ENCODE assay signal across 2 cellular contexts in the genomic region with DNA sequence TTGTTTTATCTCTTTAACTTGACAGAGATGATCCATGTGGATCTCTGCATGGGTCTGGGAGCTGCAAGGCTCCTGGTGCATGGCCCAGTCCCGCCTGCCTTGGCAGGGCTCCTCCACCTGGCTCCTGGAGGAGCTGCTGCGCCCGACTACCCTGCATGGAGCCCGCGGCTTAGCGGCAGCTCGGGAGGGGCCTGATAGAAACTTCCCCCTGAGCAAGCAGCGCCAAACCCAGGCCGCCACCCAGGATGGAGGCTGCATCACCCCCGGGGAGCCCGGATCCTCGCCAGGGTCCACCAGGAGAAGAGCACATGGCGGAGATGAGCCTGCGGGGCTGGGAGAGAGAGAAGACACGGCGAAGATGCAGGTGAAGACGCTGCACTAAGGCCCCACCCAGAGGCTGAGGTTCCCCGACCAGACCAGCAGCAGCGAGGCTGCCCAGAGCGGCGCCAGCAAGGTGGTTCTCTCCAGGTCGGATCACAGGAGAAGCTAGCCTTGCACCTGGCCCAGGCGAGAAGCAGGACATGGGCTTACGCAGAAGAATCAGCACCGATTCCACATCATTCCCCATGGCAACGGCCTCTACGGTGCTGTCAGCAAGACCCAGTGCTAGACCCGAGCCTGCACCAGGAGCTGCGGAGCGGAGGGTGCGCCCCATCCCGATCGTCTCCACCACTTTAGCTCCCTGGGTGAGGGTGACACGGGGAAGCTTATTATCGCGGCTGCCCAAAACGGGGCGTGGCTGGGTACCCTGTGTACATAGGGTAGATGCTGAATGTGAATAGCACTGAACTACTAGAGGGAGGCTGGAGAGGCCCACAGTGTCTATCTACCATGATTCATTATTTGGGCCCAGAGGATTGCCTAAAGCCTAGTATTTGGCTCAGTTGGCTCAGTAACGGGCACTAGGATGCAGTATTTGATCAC.
A peak's percentile ranks its signal among the peaks of the same experiment; 100 is the strongest.
TF ChIP-seq lines count a peak whose summit lies in the region.

No MANE protein-coding gene starts in this region.

TF ChIP-seq in GM23338, 12 proteins besides CTCF, POLR2A, EP300 and RAD21:
- TF ChIP-seq REST (IDR thresholded peaks at IDR 0.05; ENCODE audit: unreplicated experiment) = no peak
- no peak for TF ChIP-seq STAT1 (IDR thresholded peaks at IDR 0.05; ENCODE audit: unreplicated experiment)
- TF ChIP-seq EZH2 (IDR thresholded peaks at IDR 0.05; ENCODE audit: low read depth, unreplicated experiment) = no peak
- no peak for TF ChIP-seq EZH2phosphoT487 (IDR thresholded peaks at IDR 0.05; ENCODE audit: unreplicated experiment)
- TF ChIP-seq, protein P1, sequence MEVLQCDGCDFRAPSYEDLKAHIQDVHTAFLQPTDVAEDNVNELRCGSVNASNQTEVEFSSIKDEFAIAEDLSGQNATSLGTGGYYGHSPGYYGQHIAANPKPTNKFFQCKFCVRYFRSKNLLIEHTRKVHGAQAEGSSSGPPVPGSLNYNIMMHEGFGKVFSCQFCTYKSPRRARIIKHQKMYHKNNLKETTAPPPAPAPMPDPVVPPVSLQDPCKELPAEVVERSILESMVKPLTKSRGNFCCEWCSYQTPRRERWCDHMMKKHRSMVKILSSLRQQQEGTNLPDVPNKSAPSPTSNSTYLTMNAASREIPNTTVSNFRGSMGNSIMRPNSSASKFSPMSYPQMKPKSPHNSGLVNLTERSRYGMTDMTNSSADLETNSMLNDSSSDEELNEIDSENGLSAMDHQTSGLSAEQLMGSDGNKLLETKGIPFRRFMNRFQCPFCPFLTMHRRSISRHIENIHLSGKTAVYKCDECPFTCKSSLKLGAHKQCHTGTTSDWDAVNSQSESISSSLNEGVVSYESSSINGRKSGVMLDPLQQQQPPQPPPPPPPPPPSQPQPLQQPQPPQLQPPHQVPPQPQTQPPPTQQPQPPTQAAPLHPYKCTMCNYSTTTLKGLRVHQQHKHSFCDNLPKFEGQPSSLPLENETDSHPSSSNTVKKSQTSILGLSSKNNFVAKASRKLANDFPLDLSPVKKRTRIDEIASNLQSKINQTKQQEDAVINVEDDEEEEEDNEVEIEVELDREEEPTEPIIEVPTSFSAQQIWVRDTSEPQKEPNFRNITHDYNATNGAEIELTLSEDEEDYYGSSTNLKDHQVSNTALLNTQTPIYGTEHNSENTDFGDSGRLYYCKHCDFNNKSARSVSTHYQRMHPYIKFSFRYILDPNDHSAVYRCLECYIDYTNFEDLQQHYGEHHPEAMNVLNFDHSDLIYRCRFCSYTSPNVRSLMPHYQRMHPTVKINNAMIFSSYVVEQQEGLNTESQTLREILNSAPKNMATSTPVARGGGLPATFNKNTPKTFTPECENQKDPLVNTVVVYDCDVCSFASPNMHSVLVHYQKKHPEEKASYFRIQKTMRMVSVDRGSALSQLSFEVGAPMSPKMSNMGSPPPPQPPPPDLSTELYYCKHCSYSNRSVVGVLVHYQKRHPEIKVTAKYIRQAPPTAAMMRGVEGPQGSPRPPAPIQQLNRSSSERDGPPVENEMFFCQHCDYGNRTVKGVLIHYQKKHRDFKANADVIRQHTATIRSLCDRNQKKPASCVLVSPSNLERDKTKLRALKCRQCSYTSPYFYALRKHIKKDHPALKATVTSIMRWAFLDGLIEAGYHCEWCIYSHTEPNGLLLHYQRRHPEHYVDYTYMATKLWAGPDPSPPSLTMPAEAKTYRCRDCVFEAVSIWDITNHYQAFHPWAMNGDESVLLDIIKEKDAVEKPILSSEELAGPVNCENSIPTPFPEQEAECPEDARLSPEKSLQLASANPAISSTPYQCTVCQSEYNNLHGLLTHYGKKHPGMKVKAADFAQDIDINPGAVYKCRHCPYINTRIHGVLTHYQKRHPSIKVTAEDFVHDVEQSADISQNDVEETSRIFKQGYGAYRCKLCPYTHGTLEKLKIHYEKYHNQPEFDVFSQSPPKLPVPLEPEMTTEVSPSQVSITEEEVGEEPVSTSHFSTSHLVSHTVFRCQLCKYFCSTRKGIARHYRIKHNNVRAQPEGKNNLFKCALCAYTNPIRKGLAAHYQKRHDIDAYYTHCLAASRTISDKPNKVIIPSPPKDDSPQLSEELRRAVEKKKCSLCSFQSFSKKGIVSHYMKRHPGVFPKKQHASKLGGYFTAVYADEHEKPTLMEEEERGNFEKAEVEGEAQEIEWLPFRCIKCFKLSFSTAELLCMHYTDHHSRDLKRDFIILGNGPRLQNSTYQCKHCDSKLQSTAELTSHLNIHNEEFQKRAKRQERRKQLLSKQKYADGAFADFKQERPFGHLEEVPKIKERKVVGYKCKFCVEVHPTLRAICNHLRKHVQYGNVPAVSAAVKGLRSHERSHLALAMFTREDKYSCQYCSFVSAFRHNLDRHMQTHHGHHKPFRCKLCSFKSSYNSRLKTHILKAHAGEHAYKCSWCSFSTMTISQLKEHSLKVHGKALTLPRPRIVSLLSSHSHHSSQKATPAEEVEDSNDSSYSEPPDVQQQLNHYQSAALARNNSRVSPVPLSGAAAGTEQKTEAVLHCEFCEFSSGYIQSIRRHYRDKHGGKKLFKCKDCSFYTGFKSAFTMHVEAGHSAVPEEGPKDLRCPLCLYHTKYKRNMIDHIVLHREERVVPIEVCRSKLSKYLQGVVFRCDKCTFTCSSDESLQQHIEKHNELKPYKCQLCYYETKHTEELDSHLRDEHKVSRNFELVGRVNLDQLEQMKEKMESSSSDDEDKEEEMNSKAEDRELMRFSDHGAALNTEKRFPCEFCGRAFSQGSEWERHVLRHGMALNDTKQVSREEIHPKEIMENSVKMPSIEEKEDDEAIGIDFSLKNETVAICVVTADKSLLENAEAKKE (CRISPR knock-in tag; IDR thresholded peaks at IDR 0.05) = no peak
- no peak for TF ChIP-seq ZNF331 (CRISPR knock-in tag; IDR thresholded peaks at IDR 0.05; ENCODE audit: low read depth)
TF ChIP-seq in GM23338: peak in this region for 0.

TF ChIP-seq in K562, 482 proteins besides CTCF, POLR2A, EP300 and RAD21 (continues in another document):
- TF ChIP-seq PREB (CRISPR knock-in tag; IDR thresholded peaks at IDR 0.05) (peak; percentile 74; the same call in 1 of the 2 replicates), ZFP36 (IDR thresholded peaks at IDR 0.05; ENCODE audit: low read depth, low read length, partially characterized antibody) (no peak), ETS2 (tag; IDR thresholded peaks at IDR 0.05; ENCODE audit: borderline replicate concordance, poor library complexity, severe bottlenecking) (no peak), ZC3H4 (CRISPR knock-in tag; IDR thresholded peaks at IDR 0.05; ENCODE audit: borderline replicate concordance) (peak; percentile 42; the same call in 1 of the 2 replicates), TGIF2 (CRISPR knock-in tag; IDR thresholded peaks at IDR 0.05) (0 out of 2 replicates have a peak, but pooled peaks have one; percentile 75), SMARCB1 (IDR thresholded peaks at IDR 0.05; ENCODE audit: insufficient read length, low read depth) (no peak), NCOA2 (IDR thresholded peaks at IDR 0.05; ENCODE audit: partially characterized antibody in 2 of 2) (no peak), BMI1 (IDR thresholded peaks at IDR 0.05; ENCODE audit: low read length) (no peak), ZBTB1 (CRISPR knock-in tag; IDR thresholded peaks at IDR 0.05; ENCODE audit: borderline replicate concordance, low read depth) (peak; percentile 34; the same call in 1 of the 2 replicates), GMEB1 (CRISPR knock-in tag; IDR thresholded peaks at IDR 0.05) (no peak), MCM2 (IDR thresholded peaks at IDR 0.05; ENCODE audit: low read depth) (no peak), GABPB1 (CRISPR knock-in tag; IDR thresholded peaks at IDR 0.05) (peak; percentile 26; the same call in 1 of the 2 replicates), HOMEZ (CRISPR knock-in tag; IDR thresholded peaks at IDR 0.05) (no peak), ARID3A (IDR thresholded peaks at IDR 0.05; ENCODE audit: borderline replicate concordance, low read depth, low read length) (no peak), IRF9 (tag; IDR thresholded peaks at IDR 0.05) (no peak), SRSF1 (IDR thresholded peaks at IDR 0.05; ENCODE audit: low read depth, low read length) (no peak), PHF8 (IDR thresholded peaks at IDR 0.05; ENCODE audit: borderline replicate concordance, low read length) (no peak), ZNF324 (CRISPR knock-in tag; IDR thresholded peaks at IDR 0.05) (no peak), EZH2 (IDR thresholded peaks at IDR 0.05; ENCODE audit: borderline replicate concordance, low read depth, low read length) (no peak; the same call in 1 of the 2 replicates), DEAF1 (CRISPR knock-in tag; IDR thresholded peaks at IDR 0.05) (no peak), IRF2 (CRISPR knock-in tag; IDR thresholded peaks at IDR 0.05) (no peak)
- TF ChIP-seq, protein P2, sequence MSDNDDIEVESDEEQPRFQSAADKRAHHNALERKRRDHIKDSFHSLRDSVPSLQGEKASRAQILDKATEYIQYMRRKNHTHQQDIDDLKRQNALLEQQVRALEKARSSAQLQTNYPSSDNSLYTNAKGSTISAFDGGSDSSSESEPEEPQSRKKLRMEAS (CRISPR knock-in tag; IDR thresholded peaks at IDR 0.05) = peak; percentile 21; the same call in 1 of the 2 replicates
- TF ChIP-seq, protein P3, sequence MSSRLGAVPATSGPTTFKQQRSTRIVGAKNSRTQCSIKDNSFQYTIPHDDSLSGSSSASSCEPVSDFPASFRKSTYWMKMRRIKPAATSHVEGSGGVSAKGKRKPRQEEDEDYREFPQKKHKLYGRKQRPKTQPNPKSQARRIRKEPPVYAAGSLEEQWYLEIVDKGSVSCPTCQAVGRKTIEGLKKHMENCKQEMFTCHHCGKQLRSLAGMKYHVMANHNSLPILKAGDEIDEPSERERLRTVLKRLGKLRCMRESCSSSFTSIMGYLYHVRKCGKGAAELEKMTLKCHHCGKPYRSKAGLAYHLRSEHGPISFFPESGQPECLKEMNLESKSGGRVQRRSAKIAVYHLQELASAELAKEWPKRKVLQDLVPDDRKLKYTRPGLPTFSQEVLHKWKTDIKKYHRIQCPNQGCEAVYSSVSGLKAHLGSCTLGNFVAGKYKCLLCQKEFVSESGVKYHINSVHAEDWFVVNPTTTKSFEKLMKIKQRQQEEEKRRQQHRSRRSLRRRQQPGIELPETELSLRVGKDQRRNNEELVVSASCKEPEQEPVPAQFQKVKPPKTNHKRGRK (tag; IDR thresholded peaks at IDR 0.05) = no peak
